Comparison of ENCODE assay signal across 8 cellular contexts in the genomic region with DNA sequence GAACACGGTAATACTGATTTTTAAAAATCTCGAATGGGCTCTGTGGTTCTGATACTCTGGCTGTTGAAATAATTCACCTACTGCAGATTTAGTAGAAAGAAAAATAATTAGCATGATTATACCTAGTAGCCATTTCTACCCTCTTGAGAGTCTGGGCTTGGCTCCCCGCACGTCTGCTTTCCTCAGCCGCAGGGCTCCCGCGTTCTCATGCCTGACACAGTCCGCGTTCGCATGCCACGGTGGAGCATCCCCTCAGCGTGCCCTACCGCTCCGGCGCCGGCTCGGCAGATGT. TPM values are rescaled to one million over a fixed set of nuclear protein-coding genes. Genes with fewer than 3 reads are reported as not detected.
DNase-seq lines count a peak whose midpoint lies in the region; ATAC-seq, FAIRE-seq and TF ChIP-seq lines count a peak whose summit lies in the region.

No MANE protein-coding gene starts in this region.

- peaks cover 32% of the 10 kb centered on the region for H4K20me1 ChIP-seq in astrocyte (ENCODE audit: insufficient read depth, low read length)

- intact Hi-C loops in right lobe of liver (cut with DNase I) = no loop called here

- H3K79me2 ChIP-seq in astrocyte (ENCODE audit: insufficient read depth, low read length) = peaks cover 40% of the 10 kb centered on the region

- no peaks in the 10 kb centered on the region for H3K27me3 ChIP-seq in astrocyte (ENCODE audit: insufficient read depth, low read length)
- H3K27me3 ChIP-seq in right lobe of liver = no peaks in the 10 kb centered on the region
- H3K27me3 ChIP-seq in tibial nerve = no peaks in the 10 kb centered on the region

- peak overlapping the region; percentile 97 for H3K4me2 ChIP-seq in astrocyte (ENCODE audit: low read length)

- H3K4me1 ChIP-seq in astrocyte (ENCODE audit: insufficient read depth, low read length) (peaks cover 22% of the 10 kb centered on the region), right lobe of liver (peaks cover 0 to 32% (median 5%) of the 10 kb centered on the region in 4 donors), tibial nerve (peaks cover 0 to 31% (median 9%) of the 10 kb centered on the region in 4 donors)

- H2AFZ ChIP-seq in astrocyte (ENCODE audit: low read depth, low read length) = peak overlapping the region; percentile 93

- DNase-seq in activated T-cell treated with anti-CD3 and anti-CD28 coated beads, Interleukin-2, amount 50 U/mL, for 24 hours = no peak
- no peak for DNase-seq in activated T-cell treated with anti-CD3 and anti-CD28 coated beads, Interleukin-2, amount 50 U/mL, for 1 hour
- no peak for DNase-seq in astrocyte (ENCODE audit: low read depth)
- peak in 2 of 3 donors; percentile 72 to 81 for DNase-seq in right lobe of liver
- peak; percentile 28 to 44 for DNase-seq in tibial nerve (ENCODE audit: low spot score in 2 of 2)
- no peak for DNase-seq in activated effector memory CD4-positive, alpha-beta T cell treated with anti-CD3 and anti-CD28 coated beads, Interleukin-2, amount 50 U/mL, for 16 hours
- no peak for DNase-seq in NCI-H2107 treated with DMSO at 0.1 percent for 48 hours (lab: John Stamatoyannopoulos, UW; ENCODE audit: unreplicated experiment)

- H3K27ac ChIP-seq in astrocyte (ENCODE audit: low read depth, low read length) (peak overlapping the region; percentile 96), right lobe of liver (peak overlapping the region; percentile 99 to 100 (median 100)), tibial nerve (peak overlapping the region; percentile 98 to 100 (median 99))

- H3K9ac ChIP-seq in astrocyte (ENCODE audit: low read length) = peak overlapping the region; percentile 100

- no peak for TF ChIP-seq CTCF in astrocyte (IDR thresholded peaks at IDR 0.05; ENCODE audit: insufficient read depth, low read depth, low read length)
- TF ChIP-seq CTCF in right lobe of liver (IDR thresholded peaks at IDR 0.05) = no peak
- TF ChIP-seq CTCF in tibial nerve (IDR thresholded peaks at IDR 0.05) = peak in 1 of 5 experiments; percentile 7

- ATAC-seq in right lobe of liver = peak in 1 of 4 donors; percentile 24
- ATAC-seq in HG03025 (IDR thresholded peaks at IDR 0.05; ENCODE audit: low FRiP score, unreplicated experiment) = no peak

- H3K27ac Mint-ChIP-seq in activated T-cell treated with anti-CD3 and anti-CD28 coated beads, Interleukin-2, amount 50 U/mL, for 24 hours = peak overlapping the region; percentile 100
- H3K27ac Mint-ChIP-seq in astrocyte (ENCODE audit: unreplicated experiment) = peak overlapping the region; percentile 90

- H3K9me3 ChIP-seq in astrocyte (ENCODE audit: insufficient read depth, low read depth, low read length) (no peaks in the 10 kb centered on the region), right lobe of liver (no peaks in the 10 kb centered on the region), tibial nerve (no peaks in the 10 kb centered on the region)

- peak overlapping the region; percentile 95 for H3K4me3 Mint-ChIP-seq in activated T-cell treated with anti-CD3 and anti-CD28 coated beads, Interleukin-2, amount 50 U/mL, for 24 hours
- peak overlapping the region; percentile 94 for H3K4me3 Mint-ChIP-seq in astrocyte (ENCODE audit: unreplicated experiment)

- peaks cover 50% of the 10 kb centered on the region for H3K36me3 Mint-ChIP-seq in activated T-cell treated with anti-CD3 and anti-CD28 coated beads, Interleukin-2, amount 50 U/mL, for 24 hours (ENCODE audit: low read depth)
- H3K36me3 Mint-ChIP-seq in astrocyte (ENCODE audit: low read depth, unreplicated experiment) = peaks cover 8% of the 10 kb centered on the region

- peaks cover 30% of the 10 kb centered on the region for H3K4me1 Mint-ChIP-seq in activated T-cell treated with anti-CD3 and anti-CD28 coated beads, Interleukin-2, amount 50 U/mL, for 24 hours (ENCODE audit: low read depth)
- peaks cover 5% of the 10 kb centered on the region for H3K4me1 Mint-ChIP-seq in astrocyte (ENCODE audit: low read depth, unreplicated experiment)

- FAIRE-seq in astrocyte (lab: Jason Lieb, UNC) = no peak

- TF ChIP-seq EP300 in tibial nerve (IDR thresholded peaks at IDR 0.05) = no peak

- WGBS in right lobe of liver (ENCODE audit: insufficient coverage, low coverage, low lambda C conversion rate, missing lambda C conversion rate) = 0% methylated on average over 6 of the region's 17 CpGs
- WGBS in tibial nerve, 2 donors = 0% methylated on average over 17 of the region's 17 CpGs

- H3K4me3 ChIP-seq in astrocyte (ENCODE audit: insufficient read depth, low read depth, low read length) = peak overlapping the region; percentile 84
- peak overlapping the region; percentile 77 to 89 (median 80) for H3K4me3 ChIP-seq in right lobe of liver
- H3K4me3 ChIP-seq in tibial nerve = peak overlapping the region; percentile 81 to 98 (median 85)

- TF ChIP-seq POLR2A in right lobe of liver (IDR thresholded peaks at IDR 0.05) (no peak), tibial nerve (IDR thresholded peaks at IDR 0.05) (no peak)

- H3K36me3 ChIP-seq in astrocyte (ENCODE audit: insufficient read depth, low read length) = no peaks in the 10 kb centered on the region
- H3K36me3 ChIP-seq in right lobe of liver = no peaks in the 10 kb centered on the region
- no peaks in the 10 kb centered on the region for H3K36me3 ChIP-seq in tibial nerve

- H3K27me3 Mint-ChIP-seq in activated T-cell treated with anti-CD3 and anti-CD28 coated beads, Interleukin-2, amount 50 U/mL, for 24 hours = no peaks in the 10 kb centered on the region
- no peaks in the 10 kb centered on the region for H3K27me3 Mint-ChIP-seq in astrocyte (ENCODE audit: low read depth, unreplicated experiment)

- H3K9me3 Mint-ChIP-seq in activated T-cell treated with anti-CD3 and anti-CD28 coated beads, Interleukin-2, amount 50 U/mL, for 24 hours = no peaks in the 10 kb centered on the region
- no peaks in the 10 kb centered on the region for H3K9me3 Mint-ChIP-seq in astrocyte (ENCODE audit: unreplicated experiment)

RNA-seq across cellular contexts. Expression of a gene that starts 0.9 kb away (rescaled TPM):
- total RNA-seq in astrocyte (59.8 and 60.3 TPM in 2 replicates), right lobe of liver (10 to 100 TPM; 19.5 to 28.2 (median 24.9) TPM), tibial nerve (100 to 1,000 TPM in 1 of 4 donors, 10 to 100 TPM in 3; 74.3 to 107 (median 84.9) TPM)

Comparison
In these comparisons a context has a peak if more than half of its experiments do, and no peak if none do; other contexts are left out.
1. DNase-seq: peak in right lobe of liver (2 of 3) and tibial nerve (2 of 2); none in activated T-cell treated with anti-CD3 and anti-CD28 coated beads, Interleukin-2, amount 50 U/mL, for 24 hours (single experiment), activated T-cell treated with anti-CD3 and anti-CD28 coated beads, Interleukin-2, amount 50 U/mL, for 1 hour (single experiment), astrocyte (single experiment), activated effector memory CD4-positive, alpha-beta T cell treated with anti-CD3 and anti-CD28 coated beads, Interleukin-2, amount 50 U/mL, for 16 hours (single experiment) and NCI-H2107 treated with DMSO at 0.1 percent for 48 hours (single experiment).
2. Peak in every context shown above with its lines, with median percentiles within 50 percentile points of each other: H3K27ac ChIP-seq and H3K4me3 ChIP-seq.